Comparison of ENCODE assay signal across 1 cellular context in the genomic region with DNA sequence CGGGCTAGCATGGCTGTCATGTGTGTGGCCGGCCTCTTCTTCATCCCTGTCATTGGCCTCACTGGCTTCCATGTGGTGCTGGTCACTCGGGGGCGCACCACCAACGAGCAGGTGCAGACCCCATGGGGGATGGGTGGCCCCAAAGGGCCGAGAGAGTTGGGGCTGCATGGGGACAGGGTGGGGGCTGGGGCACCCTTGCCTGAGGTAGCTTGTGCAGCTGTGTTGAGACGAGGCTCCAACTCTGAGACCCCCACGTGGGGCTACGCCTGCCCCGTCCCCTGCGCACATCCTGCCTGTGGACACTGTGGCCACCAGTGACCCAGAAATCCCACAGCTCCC.
TF ChIP-seq lines count a peak whose summit lies in the region.

No MANE protein-coding gene starts in this region.

TF ChIP-seq in HepG2, 621 proteins besides CTCF, POLR2A, EP300 and RAD21:
- TF ChIP-seq AGO2 (optimal IDR thresholded peaks at IDR 0.05; ENCODE audit: low read depth, low read length) (peak; percentile 33), MAZ (IDR thresholded peaks at IDR 0.05; ENCODE audit: borderline replicate concordance, low read depth, low read length) (no peak), MAZ (CRISPR knock-in tag; IDR thresholded peaks at IDR 0.05; ENCODE audit: low read depth) (no peak), ZUFSP (CRISPR knock-in tag; IDR thresholded peaks at IDR 0.05; ENCODE audit: borderline replicate concordance) (no peak), HINFP (CRISPR knock-in tag; IDR thresholded peaks at IDR 0.05; ENCODE audit: low read depth) (no peak), ELK4 (CRISPR knock-in tag; IDR thresholded peaks at IDR 0.05; ENCODE audit: borderline replicate concordance) (no peak), ZNF709 (CRISPR knock-in tag; IDR thresholded peaks at IDR 0.05) (no peak), HOXA5 (CRISPR knock-in tag; IDR thresholded peaks at IDR 0.05) (no peak), CHD2 (IDR thresholded peaks at IDR 0.05; ENCODE audit: low read depth, low read length) (no peak)
- TF ChIP-seq, protein P1, sequence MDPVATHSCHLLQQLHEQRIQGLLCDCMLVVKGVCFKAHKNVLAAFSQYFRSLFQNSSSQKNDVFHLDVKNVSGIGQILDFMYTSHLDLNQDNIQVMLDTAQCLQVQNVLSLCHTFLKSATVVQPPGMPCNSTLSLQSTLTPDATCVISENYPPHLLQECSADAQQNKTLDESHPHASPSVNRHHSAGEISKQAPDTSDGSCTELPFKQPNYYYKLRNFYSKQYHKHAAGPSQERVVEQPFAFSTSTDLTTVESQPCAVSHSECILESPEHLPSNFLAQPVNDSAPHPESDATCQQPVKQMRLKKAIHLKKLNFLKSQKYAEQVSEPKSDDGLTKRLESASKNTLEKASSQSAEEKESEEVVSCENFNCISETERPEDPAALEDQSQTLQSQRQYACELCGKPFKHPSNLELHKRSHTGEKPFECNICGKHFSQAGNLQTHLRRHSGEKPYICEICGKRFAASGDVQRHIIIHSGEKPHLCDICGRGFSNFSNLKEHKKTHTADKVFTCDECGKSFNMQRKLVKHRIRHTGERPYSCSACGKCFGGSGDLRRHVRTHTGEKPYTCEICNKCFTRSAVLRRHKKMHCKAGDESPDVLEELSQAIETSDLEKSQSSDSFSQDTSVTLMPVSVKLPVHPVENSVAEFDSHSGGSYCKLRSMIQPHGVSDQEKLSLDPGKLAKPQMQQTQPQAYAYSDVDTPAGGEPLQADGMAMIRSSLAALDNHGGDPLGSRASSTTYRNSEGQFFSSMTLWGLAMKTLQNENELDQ (CRISPR knock-in tag; IDR thresholded peaks at IDR 0.05; ENCODE audit: borderline replicate concordance), result no peak
